ENCODE assay signal across 8 cellular contexts in the genomic region with DNA sequence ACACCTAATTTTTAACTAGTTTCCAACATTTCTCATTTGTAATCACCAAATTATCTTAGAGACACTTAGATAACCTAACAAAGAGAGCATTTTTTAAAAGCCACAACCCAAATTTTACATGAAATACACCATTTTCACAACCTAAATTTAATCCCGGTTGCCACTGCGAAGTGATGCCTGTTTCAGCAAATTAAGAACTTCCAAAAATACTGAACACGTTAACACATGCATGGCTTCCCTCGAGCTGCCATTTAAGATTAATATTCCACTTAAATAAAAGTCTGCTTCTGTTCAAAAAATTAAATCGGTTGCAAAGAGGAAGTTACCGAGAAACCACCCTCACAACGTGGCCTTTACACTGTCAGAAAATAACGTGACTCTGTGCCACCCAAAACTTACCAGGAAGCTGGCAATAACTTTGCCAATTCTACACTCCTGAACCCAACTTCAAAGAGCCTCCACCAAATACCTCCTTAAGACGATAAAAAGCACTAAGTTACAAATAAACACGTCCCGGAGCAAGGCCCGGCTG. TPM values are rescaled to one million over a fixed set of nuclear protein-coding genes. Genes with fewer than 3 reads are reported as not detected.
DNase-seq lines count a peak whose midpoint lies in the region; ATAC-seq and TF ChIP-seq lines count a peak whose summit lies in the region.

No MANE protein-coding gene starts in this region.

- peak overlapping the region; percentile 36 for H2AFZ ChIP-seq in smooth muscle cell (ENCODE audit: low read depth)

- DNase-seq in DMS153 treated with DMSO at 0.1 percent for 48 hours (lab: John Stamatoyannopoulos, UW; ENCODE audit: unreplicated experiment) (peak; percentile 37), DMS153 (lab: John Stamatoyannopoulos, UW) (no peak), LNCaP clone FGC (ENCODE audit: low read depth) (no peak), smooth muscle cell (lab: John Stamatoyannopoulos, UW; ENCODE audit: unreplicated experiment) (no peak), cerebellar nuclear complex (lab: John Stamatoyannopoulos, UW) (no peak)
- DNase-seq in activated naive CD4-positive, alpha-beta T cell treated with anti-CD3 and anti-CD28 coated beads, Interleukin-2, amount 50 U/mL, for 72 hours (ENCODE audit: low spot score in 2 of 2), result peak; percentile 24 to 59

- TF ChIP-seq CTCF in LNCaP clone FGC (IDR thresholded peaks at IDR 0.05; ENCODE audit: control insufficient read depth, extremely low read depth, insufficient read depth), result no peak
- TF ChIP-seq CTCF in smooth muscle cell (IDR thresholded peaks at IDR 0.05; ENCODE audit: borderline replicate concordance, insufficient read depth, poor library complexity, severe bottlenecking), result no peak

- peak overlapping the region; percentile 92 for H3K27ac ChIP-seq in iPS-18a (ENCODE audit: low read length)
- peak overlapping the region; percentile 86 for H3K27ac ChIP-seq in smooth muscle cell (ENCODE audit: low read depth)

- peak overlapping the region; percentile 93 for H3K4me3 ChIP-seq in LNCaP clone FGC (ENCODE audit: low read depth, low read length)
- peak overlapping the region; percentile 96 for H3K4me3 ChIP-seq in iPS-18a (ENCODE audit: low read length)
- H3K4me3 ChIP-seq in smooth muscle cell, result peak overlapping the region; percentile 81

- H3K27ac Mint-ChIP-seq in activated naive CD4-positive, alpha-beta T cell treated with anti-CD3 and anti-CD28 coated beads, Interleukin-2, amount 50 U/mL, for 72 hours, result peak overlapping the region; percentile 99 to 100

- H3K27me3 ChIP-seq in iPS-18a (ENCODE audit: control insufficient read depth, insufficient read depth, low read length), result no peaks in the 10 kb centered on the region
- no peaks in the 10 kb centered on the region for H3K27me3 ChIP-seq in smooth muscle cell (ENCODE audit: low read depth)

- WGBS in smooth muscle cell (ENCODE audit: low lambda C conversion rate), result 1% methylated on average over 12 of the region's 12 CpGs

- H3K9ac ChIP-seq in iPS-18a (ENCODE audit: low read length) (peak overlapping the region; percentile 99), smooth muscle cell (ENCODE audit: low read depth) (peak overlapping the region; percentile 90)

- peaks cover 50% of the 10 kb centered on the region for H4K20me1 ChIP-seq in smooth muscle cell (ENCODE audit: low read depth)

- H3K9me3 Mint-ChIP-seq in activated naive CD4-positive, alpha-beta T cell treated with anti-CD3 and anti-CD28 coated beads, Interleukin-2, amount 50 U/mL, for 72 hours, result no peaks in the 10 kb centered on the region

- H3K36me3 ChIP-seq in iPS-18a (ENCODE audit: control insufficient read depth, low read depth, low read length) (no peaks in the 10 kb centered on the region), smooth muscle cell (ENCODE audit: low read depth) (no peaks in the 10 kb centered on the region)

- no peaks in the 10 kb centered on the region for H3K9me3 ChIP-seq in iPS-18a (ENCODE audit: control insufficient read depth, low read depth, low read length)
- H3K9me3 ChIP-seq in smooth muscle cell (replicated peaks; ENCODE audit: low read depth), result no peaks in the 10 kb centered on the region

- peaks cover 30 to 48% of the 10 kb centered on the region in 2 donors for H3K36me3 Mint-ChIP-seq in activated naive CD4-positive, alpha-beta T cell treated with anti-CD3 and anti-CD28 coated beads, Interleukin-2, amount 50 U/mL, for 72 hours

- peaks cover 60% of the 10 kb centered on the region for H3K79me2 ChIP-seq in smooth muscle cell (ENCODE audit: low read depth)

- peak in 1 of 2 donors; percentile 24 for ATAC-seq in activated naive CD4-positive, alpha-beta T cell treated with anti-CD3 and anti-CD28 coated beads, Interleukin-2, amount 50 U/mL, for 72 hours
- no peak for ATAC-seq in HG02852 (IDR thresholded peaks at IDR 0.05; ENCODE audit: unreplicated experiment)

- H3F3A ChIP-seq in smooth muscle cell (ENCODE audit: low read depth), result peaks cover 5% of the 10 kb centered on the region

- H3K4me1 ChIP-seq in iPS-18a (ENCODE audit: control insufficient read depth, low read depth, low read length), result peaks cover 42% of the 10 kb centered on the region
- H3K4me1 ChIP-seq in smooth muscle cell (ENCODE audit: low read depth), result peaks cover 36% of the 10 kb centered on the region

- peak overlapping the region; percentile 96 for H3K4me2 ChIP-seq in smooth muscle cell

RNA-seq across cellular contexts. Expression of gene TBL1XR1, which starts 1.3 kb away (rescaled TPM):
- 100 to 1,000 TPM; 130 to 184 TPM for total RNA-seq in activated naive CD4-positive, alpha-beta T cell treated with anti-CD3 and anti-CD28 coated beads, Interleukin-2, amount 50 U/mL, for 72 hours
- 115 and 223 TPM in 2 replicates for total RNA-seq in smooth muscle cell
- polyA plus RNA-seq in smooth muscle cell, result 19.9 and 26.7 TPM in 2 replicates

Comparison
In these comparisons a context has a peak if more than half of its experiments do, and no peak if none do; other contexts are left out.
1. DNase-seq: peak in DMS153 treated with DMSO at 0.1 percent for 48 hours (single experiment) and activated naive CD4-positive, alpha-beta T cell treated with anti-CD3 and anti-CD28 coated beads, Interleukin-2, amount 50 U/mL, for 72 hours (2 of 2); none in DMS153 (single experiment), LNCaP clone FGC (single experiment), smooth muscle cell (single experiment) and cerebellar nuclear complex (0 of 2).
2. Peak in every context shown above with its lines, with median percentiles within 50 percentile points of each other: H3K4me3 ChIP-seq.